In the genomic region with DNA sequence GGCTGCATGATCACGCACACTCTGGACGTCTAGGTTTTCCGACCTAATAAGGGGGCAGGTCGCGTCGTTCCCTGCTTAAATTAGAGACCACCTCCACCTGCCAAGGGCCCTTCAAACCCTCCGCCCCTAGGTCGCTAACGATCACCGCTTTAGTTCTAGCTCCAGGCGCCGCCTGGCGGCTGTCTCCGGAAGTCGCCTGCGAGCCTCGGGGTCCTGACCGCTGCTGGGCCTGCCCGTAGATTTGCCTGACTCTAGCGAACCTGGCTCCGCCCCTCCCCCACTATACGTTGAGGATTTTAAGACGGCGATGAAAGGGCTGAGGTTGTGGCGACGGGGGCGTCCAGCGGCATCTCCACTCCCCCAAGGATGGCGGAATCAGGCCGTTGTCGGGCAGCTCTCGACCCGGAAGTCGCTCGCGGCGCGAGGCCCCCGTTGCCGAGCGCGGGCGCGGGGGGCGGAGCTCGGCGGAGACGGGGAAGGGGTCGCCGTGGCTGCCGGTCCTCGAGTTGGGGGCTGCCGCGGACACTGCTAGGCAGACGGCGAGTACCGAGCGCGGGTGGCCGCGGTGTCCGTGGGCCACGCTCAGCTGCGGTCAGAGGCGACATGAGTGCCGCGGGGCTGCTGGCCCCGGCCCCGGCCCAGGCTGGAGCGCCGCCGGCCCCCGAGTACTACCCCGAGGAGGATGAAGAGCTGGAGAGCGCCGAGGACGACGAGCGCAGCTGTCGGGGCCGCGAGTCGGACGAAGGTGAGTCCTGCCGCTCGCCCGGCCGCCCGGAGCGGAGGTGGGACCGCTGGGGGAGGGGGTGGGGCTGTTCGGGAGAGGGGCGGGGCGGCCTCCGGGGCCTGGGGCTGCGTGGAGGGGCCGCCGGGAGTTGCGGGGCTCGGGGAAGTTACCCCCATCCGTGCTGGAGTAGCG, we compare ENCODE assay signal across 8 cellular contexts. TPM values are rescaled to one million over a fixed set of nuclear protein-coding genes. Genes with fewer than 3 reads are reported as not detected.
DNase-seq lines count a peak whose midpoint lies in the region; ATAC-seq lines count a peak whose summit lies in the region.

A gene with protein sequence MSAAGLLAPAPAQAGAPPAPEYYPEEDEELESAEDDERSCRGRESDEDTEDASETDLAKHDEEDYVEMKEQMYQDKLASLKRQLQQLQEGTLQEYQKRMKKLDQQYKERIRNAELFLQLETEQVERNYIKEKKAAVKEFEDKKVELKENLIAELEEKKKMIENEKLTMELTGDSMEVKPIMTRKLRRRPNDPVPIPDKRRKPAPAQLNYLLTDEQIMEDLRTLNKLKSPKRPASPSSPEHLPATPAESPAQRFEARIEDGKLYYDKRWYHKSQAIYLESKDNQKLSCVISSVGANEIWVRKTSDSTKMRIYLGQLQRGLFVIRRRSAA (plus strand): TSS at position 467 of the 916 bp plus-strand sequence. CDS start 137 bp downstream, at position 604.

- ATAC-seq in HG03060 (IDR thresholded peaks at IDR 0.05; ENCODE audit: low read depth, unreplicated experiment): peak; percentile 32
- ATAC-seq in activated CD4-positive, CD25-positive, alpha-beta regulatory T cell treated with anti-CD3 and anti-CD28 coated beads, Interleukin-2, amount 50 U/mL, for 24 hours: peak; percentile 23 to 25
- no peak for ATAC-seq in HG03378 (IDR thresholded peaks at IDR 0.05; ENCODE audit: unreplicated experiment)

- H3K4me3 Mint-ChIP-seq in immature natural killer cell: peak within 1 kb of the TSS; percentile 93 to 96 (median 95)

- H3K9me3 Mint-ChIP-seq in immature natural killer cell: no peaks in the 10 kb centered on the region

- peaks cover 11 to 22% (median 21%) of the 10 kb centered on the region in 3 donors for H3K27me3 Mint-ChIP-seq in immature natural killer cell (ENCODE audit: low read depth in 3 of 3)

- peaks cover 0 to 3% (median 3%) of the 10 kb centered on the region in 3 donors for H3K36me3 Mint-ChIP-seq in immature natural killer cell

- H3K4me1 Mint-ChIP-seq in immature natural killer cell: peaks cover 41 to 52% of the 10 kb centered on the region in 2 donors

- H3K27ac Mint-ChIP-seq in immature natural killer cell: peak within 1 kb of the TSS; percentile 97 to 100 (median 98)

- DNase-seq in GDM1 (lab: John Stamatoyannopoulos, UW): peak; percentile 72
- peak; percentile 28 for DNase-seq in NCI-H446 treated with DMSO at 0.1 percent for 48 hours (lab: John Stamatoyannopoulos, UW)
- DNase-seq in central memory CD4-positive, alpha-beta T cell: peak; percentile 90
- peak; percentile 94 to 95 (median 94) for DNase-seq in immature natural killer cell
- peak; percentile 77 for DNase-seq in smooth muscle cell of the brain vasculature (ENCODE audit: low read depth, low spot score)

RNA-seq across cellular contexts. Expression of the gene that starts here (rescaled TPM):
- 10 to 100 TPM; 12.2 to 13.0 (median 12.5) TPM for polyA plus RNA-seq in immature natural killer cell

Comparison
In these comparisons a context has a peak if more than half of its experiments do, and no peak if none do; other contexts are left out.
1. DNase-seq: peak in every context shown above with its lines; median percentile 94 in immature natural killer cell; 90 in central memory CD4-positive, alpha-beta T cell; 77 in smooth muscle cell of the brain vasculature; 72 in GDM1; 28 in NCI-H446 treated with DMSO at 0.1 percent for 48 hours.